ENCODE assay signal across 11 cellular contexts in the genomic region with DNA sequence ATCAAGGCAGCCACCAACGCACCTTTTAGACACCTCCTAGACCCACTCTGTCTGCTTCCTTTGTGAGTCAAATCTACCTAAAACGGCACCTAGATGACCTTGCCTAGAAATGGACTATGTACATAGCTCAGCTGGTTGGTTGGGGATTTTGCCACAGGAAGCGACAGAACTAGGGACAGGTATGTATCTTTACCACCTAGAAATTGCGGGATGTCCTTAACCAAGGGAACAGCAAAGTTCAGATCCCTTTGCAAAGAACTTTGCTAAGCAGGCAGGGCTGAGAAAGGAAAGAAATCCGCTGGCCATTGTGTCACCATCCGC. TPM values are rescaled to one million over a fixed set of nuclear protein-coding genes. Genes with fewer than 3 reads are reported as not detected.
DNase-seq lines count a peak whose midpoint lies in the region; ATAC-seq and TF ChIP-seq lines count a peak whose summit lies in the region.
"Had no signal": no experiment of that assay in that cellular context is flagged by ENCODE, and none has a peak within 500 bp of the region (broad histone marks: within the 10 kb centered on the region; RNA-seq: fewer than 3 reads in every experiment).

No MANE protein-coding gene starts in this region.

- no peak overlapping the region for H4K12ac ChIP-seq in trophoblast cell (ENCODE audit: low read depth, low read length)

- peak overlapping the region; percentile 4 for H3K18ac ChIP-seq in trophoblast cell (ENCODE audit: low read length)

- H3K9me2 ChIP-seq in GM23248 (ENCODE audit: insufficient read depth), result no peaks in the 10 kb centered on the region

- peak overlapping the region; percentile 89 for H2BK120ac ChIP-seq in trophoblast cell (ENCODE audit: insufficient read depth, low read length, poor library complexity)

- peak overlapping the region; percentile 37 for H3K14ac ChIP-seq in trophoblast cell (ENCODE audit: low read length)

- peaks cover 41% of the 10 kb centered on the region for H3F3A ChIP-seq in GM23248 (ENCODE audit: insufficient read depth)

- peaks cover 13% of the 10 kb centered on the region for H3K27me3 Mint-ChIP-seq in glutamatergic neuron (ENCODE audit: unreplicated experiment)

- no peaks in the 10 kb centered on the region for H4K20me1 ChIP-seq in GM23248 (ENCODE audit: insufficient read depth)

- peak overlapping the region; percentile 88 for H3K4me3 Mint-ChIP-seq in glutamatergic neuron (ENCODE audit: unreplicated experiment)

- H3K9me3 ChIP-seq in GM23248 (ENCODE audit: low read depth), result no peaks in the 10 kb centered on the region
- H3K9me3 ChIP-seq in WERI-Rb-1 (ENCODE audit: severe bottlenecking), result no peaks in the 10 kb centered on the region
- no peaks in the 10 kb centered on the region for H3K9me3 ChIP-seq in trophoblast cell (ENCODE audit: insufficient read depth, low read depth, low read length)
- H3K9me3 ChIP-seq: suprapubic skin had no signal

- H3K79me2 ChIP-seq in GM23248 (ENCODE audit: insufficient read depth) (peaks cover 22% of the 10 kb centered on the region), trophoblast cell (ENCODE audit: control insufficient read depth, insufficient read depth, low read length, poor library complexity) (peaks cover 23% of the 10 kb centered on the region)

- peaks cover 17% of the 10 kb centered on the region for H3K9me3 Mint-ChIP-seq in glutamatergic neuron (ENCODE audit: unreplicated experiment)

- no peak for ATAC-seq in HG03354 (IDR thresholded peaks at IDR 0.05; ENCODE audit: poor library complexity, severe bottlenecking, unreplicated experiment)

- H3K36me3 ChIP-seq in GM23248 (ENCODE audit: low read depth) (no peaks in the 10 kb centered on the region), WERI-Rb-1 (peaks cover 10% of the 10 kb centered on the region), trophoblast cell (ENCODE audit: control insufficient read depth in 1 of 2, insufficient read depth in 2 of 2, low read length in 2 of 2) (peaks cover 2 to 4% of the 10 kb centered on the region in 2 experiments)
- H3K36me3 ChIP-seq: suprapubic skin had no signal

- peak overlapping the region; percentile 65 for H2BK5ac ChIP-seq in trophoblast cell (ENCODE audit: low read depth, low read length, poor library complexity)

- H3K27ac ChIP-seq in GM23248, result peak overlapping the region; percentile 77; the same call in 1 of the 2 replicates
- H3K27ac ChIP-seq in WERI-Rb-1, result peak overlapping the region; percentile 91
- peak overlapping the region; percentile 86 for H3K27ac ChIP-seq in trophoblast cell (ENCODE audit: low read depth, low read length)

- H2AFZ ChIP-seq in GM23248 (peak overlapping the region; percentile 83; the same call in 1 of the 2 replicates), trophoblast cell (ENCODE audit: insufficient read depth, low read length, poor library complexity) (peak overlapping the region; percentile 64)

- peak overlapping the region; percentile 32; the same call in 1 of the 2 replicates for H3K9ac ChIP-seq in GM23248
- no peak overlapping the region for H3K9ac ChIP-seq in trophoblast cell (ENCODE audit: low read length)

- H2AK5ac ChIP-seq in trophoblast cell (ENCODE audit: low read length), result no peak overlapping the region

- in situ Hi-C loops in GM23248 (cut with MboI), result loop anchor here (10.0 kb wide), 1 partner anchor 608 kb away; no protein-coding TSS in a partner anchor

- no peak overlapping the region for H3K4ac ChIP-seq in trophoblast cell (ENCODE audit: low read depth, low read length)

- peak overlapping the region; percentile 8 for H4K8ac ChIP-seq in trophoblast cell (ENCODE audit: low read depth, low read length)

- H3K4me2 ChIP-seq in GM23248 (ENCODE audit: unreplicated experiment) (peak overlapping the region; percentile 97), trophoblast cell (ENCODE audit: low read length) (no peak overlapping the region)

- TF ChIP-seq CTCF in WERI-Rb-1 (IDR thresholded peaks at IDR 0.05; ENCODE audit: low read depth, low read length) (no peak), glutamatergic neuron (IDR thresholded peaks at IDR 0.05; ENCODE audit: partially characterized antibody, unreplicated experiment) (no peak)

- H3K4me3 ChIP-seq in GM23248 (no peak overlapping the region), WERI-Rb-1 (ENCODE audit: low read depth, low read length) (no peak overlapping the region), trophoblast cell (ENCODE audit: low read depth, low read length) (no peak overlapping the region)

- H4K91ac ChIP-seq in trophoblast cell (ENCODE audit: low read depth, low read length), result peak overlapping the region; percentile 88

- 81 to 84% methylated on average over 6 of the region's 6 CpGs for WGBS in GM23248 (ENCODE audit: low coverage in 1 of 2, low lambda C conversion rate in 2 of 2, missing lambda C conversion rate in 2 of 2), 2 experiments
- WGBS in trophoblast cell (ENCODE audit: extremely low coverage, insufficient coverage, insufficient read length), result no CpG with 5 or more reads among the region's 6 CpGs

- no peaks in the 10 kb centered on the region for H3K36me3 Mint-ChIP-seq in glutamatergic neuron (ENCODE audit: unreplicated experiment)

- H3K79me1 ChIP-seq in trophoblast cell (ENCODE audit: low read length), result peaks cover 44% of the 10 kb centered on the region

- H3K4me1 ChIP-seq in GM23248 (ENCODE audit: insufficient read depth) (peaks cover 33% of the 10 kb centered on the region), trophoblast cell (ENCODE audit: control insufficient read depth in 1 of 2, insufficient read depth in 2 of 2, low read length in 2 of 2) (peaks cover 18 to 24% of the 10 kb centered on the region in 2 experiments)

- peak; percentile 26 for DNase-seq in GM23248
- no peak for DNase-seq in WERI-Rb-1
- no peak for DNase-seq in glutamatergic neuron
- DNase-seq in trophoblast cell, result no peak
- DNase-seq in Ammon's horn (ENCODE audit: low spot score), result no peak
- DNase-seq in NCI-H2171 treated with DMSO at 0.1 percent for 48 hours (lab: John Stamatoyannopoulos, UW), result no peak
- DNase-seq in activated T-cell treated with anti-CD3 and anti-CD28 coated beads, Interleukin-2, amount 50 U/mL, for 1 hour, result no peak
- DNase-seq: activated gamma-delta T cell treated with Interleukin-2 at 50 U/mL for 16 hours, cerebellar nuclear complex had no signal

- H2BK12ac ChIP-seq in trophoblast cell (ENCODE audit: low read length), result peak overlapping the region; percentile 76

- H3K23ac ChIP-seq in trophoblast cell (ENCODE audit: low read length), result no peak overlapping the region

- H3K27me3 ChIP-seq in GM23248 (replicated peaks; ENCODE audit: insufficient read depth), result no peaks in the 10 kb centered on the region
- no peaks in the 10 kb centered on the region for H3K27me3 ChIP-seq in WERI-Rb-1 (ENCODE audit: insufficient read depth, low read depth, severe bottlenecking)
- no peaks in the 10 kb centered on the region for H3K27me3 ChIP-seq in trophoblast cell (ENCODE audit: insufficient read depth, low read length)
- H3K27me3 ChIP-seq: suprapubic skin had no signal

- H3K4me1 Mint-ChIP-seq in glutamatergic neuron (ENCODE audit: low read depth, unreplicated experiment), result peaks cover 34% of the 10 kb centered on the region

- peak overlapping the region; percentile 92 for H3K27ac Mint-ChIP-seq in glutamatergic neuron (ENCODE audit: unreplicated experiment)

RNA-seq across cellular contexts. Expression of a gene that starts 2.0 kb away (rescaled TPM):
- 15.3 and 18.5 TPM in 2 replicates for total RNA-seq in GM23248 (2014; rRNA removed; shearing (Covaris generic))
- 14.6 and 15.8 TPM in 2 replicates for polyA plus RNA-seq in GM23248 (2016; fragmentation: Nextera tagmentation; extraction: Ambion mirVana)
- 302 TPM for total RNA-seq in glutamatergic neuron (ENCODE audit: unreplicated experiment)
- polyA plus RNA-seq in trophoblast cell (2013), result 143 and 145 TPM in 2 replicates

RNA-seq across cellular contexts. Expression of a gene that starts 42.5 kb away (rescaled TPM):
- total RNA-seq in GM23248 (2014; rRNA removed; shearing (Covaris generic)), result 106 and 109 TPM in 2 replicates
- polyA plus RNA-seq in GM23248 (2016; fragmentation: Nextera tagmentation; extraction: Ambion mirVana), result 127 TPM in 2 replicates
- 13.5 TPM for total RNA-seq in glutamatergic neuron (ENCODE audit: unreplicated experiment)
- polyA plus RNA-seq in trophoblast cell (2013), result 56.0 and 58.6 TPM in 2 replicates

Comparison
In these comparisons a context has a peak if more than half of its experiments do, and no peak if none do; other contexts are left out.
1. RNA of a gene that starts 2.0 kb away (total RNA-seq): 302 TPM in glutamatergic neuron (single experiment); 15.3 to 18.5 TPM in GM23248; every median in the first group is over 10 times any median in the second.
2. Peak in every context shown above with its lines, with median percentiles within 50 percentile points of each other: H3K27ac ChIP-seq.